In genomic region chr1:42013881-42014470, GRCh38 we compare ENCODE assay signal across 14 cellular contexts.
DNase-seq lines count a peak whose midpoint lies in the region; ATAC-seq and FAIRE-seq lines count a peak whose summit lies in the region.
"Had no signal": no experiment of that assay in that cellular context is flagged by ENCODE, and none has a peak within 500 bp of the region (broad histone marks: within the 10 kb centered on the region; RNA-seq: fewer than 3 reads in every experiment).

No MANE protein-coding gene starts in this region.

- H3K9me3 Mint-ChIP-seq in CD4-positive, CD25-positive, alpha-beta regulatory T cell: peaks cover 0 to 3% (median 0%) of the 10 kb centered on the region in 7 donors
- peaks cover 9% of the 10 kb centered on the region for H3K9me3 Mint-ChIP-seq in activated naive CD8-positive, alpha-beta T cell treated with anti-CD3 and anti-CD28 coated beads, Interleukin-2, amount 50 U/mL, for 24 hours
- H3K9me3 Mint-ChIP-seq: dendritic cell treated with granulocyte-macrophage colony-stimulating factor and Interleukin-4, amounts not matched to agents 40 ng/mL and 50 ng/mL, for 4 days; stimulated activated memory B cell treated with anti-CD40 and anti-IgM and Interleukin-4, amounts not matched to agents 10 μg/mL and 1 μg/mL and 100 μg/mL, for 72 hours had no signal

- H3K4me3 ChIP-seq in CD4-positive, CD25-positive, alpha-beta regulatory T cell (ENCODE audit: low read depth, low read length): no peak overlapping the region
- H3K4me3 ChIP-seq in HAP-1: no peak overlapping the region

- peak; percentile 59 for FAIRE-seq in GM19239 (lab: Jason Lieb, UNC)

- peaks cover 0 to 53% (median 26%) of the 10 kb centered on the region in 4 donors for H3K4me1 Mint-ChIP-seq in CD4-positive, CD25-positive, alpha-beta regulatory T cell
- peaks cover 34% of the 10 kb centered on the region for H3K4me1 Mint-ChIP-seq in activated naive CD8-positive, alpha-beta T cell treated with anti-CD3 and anti-CD28 coated beads, Interleukin-2, amount 50 U/mL, for 24 hours

- no peaks in the 10 kb centered on the region for H3K36me3 ChIP-seq in CD4-positive, CD25-positive, alpha-beta regulatory T cell (ENCODE audit: control insufficient read depth, insufficient read depth, low read length)
- H3K36me3 ChIP-seq in HAP-1 (replicated peaks): no peaks in the 10 kb centered on the region

- peak overlapping the region in 2 of 3 donors; percentile 23 to 64 for H3K27ac Mint-ChIP-seq in CD4-positive, CD25-positive, alpha-beta regulatory T cell
- H3K27ac Mint-ChIP-seq in activated naive CD8-positive, alpha-beta T cell treated with anti-CD3 and anti-CD28 coated beads, Interleukin-2, amount 50 U/mL, for 24 hours: peak overlapping the region; percentile 5
- H3K27ac Mint-ChIP-seq: dendritic cell treated with granulocyte-macrophage colony-stimulating factor and Interleukin-4, amounts not matched to agents 40 ng/mL and 50 ng/mL, for 4 days; nephron; stimulated activated memory B cell treated with anti-CD40 and anti-IgM and Interleukin-4, amounts not matched to agents 10 μg/mL and 1 μg/mL and 100 μg/mL, for 72 hours had no signal

- no peaks in the 10 kb centered on the region for H3K4me1 ChIP-seq in CD4-positive, CD25-positive, alpha-beta regulatory T cell (ENCODE audit: control insufficient read depth, insufficient read depth, low read length, poor library complexity, severe bottlenecking)
- H3K4me1 ChIP-seq in HAP-1: no peaks in the 10 kb centered on the region

- in situ Hi-C loops in HAP-1 (cut with MboI; ENCODE audit: low sequenced_read_pairs): no loop called here

- ATAC-seq in CD4-positive, CD25-positive, alpha-beta regulatory T cell (ENCODE audit: low read depth in 2 of 2): no peak
- ATAC-seq in activated naive CD8-positive, alpha-beta T cell treated with anti-CD3 and anti-CD28 coated beads, Interleukin-2, amount 50 U/mL, for 24 hours: no peak
- ATAC-seq in HG03135 (IDR thresholded peaks at IDR 0.05; ENCODE audit: unreplicated experiment): no peak
- ATAC-seq: stimulated activated memory B cell treated with anti-CD40 and anti-IgM and Interleukin-4, amounts not matched to agents 10 μg/mL and 1 μg/mL and 100 μg/mL, for 72 hours had no signal

- no peaks in the 10 kb centered on the region for H3K27me3 ChIP-seq in CD4-positive, CD25-positive, alpha-beta regulatory T cell (ENCODE audit: control insufficient read depth, insufficient read depth, low read length)
- peaks cover 6% of the 10 kb centered on the region; the same call in 1 of the 2 replicates for H3K27me3 ChIP-seq in HAP-1 (ENCODE audit: low read depth)

- peak overlapping the region in 2 of 4 donors; percentile 18 to 50 for H3K4me3 Mint-ChIP-seq in CD4-positive, CD25-positive, alpha-beta regulatory T cell
- H3K4me3 Mint-ChIP-seq in activated naive CD8-positive, alpha-beta T cell treated with anti-CD3 and anti-CD28 coated beads, Interleukin-2, amount 50 U/mL, for 24 hours: peak overlapping the region; percentile 52
- H3K4me3 Mint-ChIP-seq: dendritic cell treated with granulocyte-macrophage colony-stimulating factor and Interleukin-4, amounts not matched to agents 40 ng/mL and 50 ng/mL, for 4 days; nephron; stimulated activated memory B cell treated with anti-CD40 and anti-IgM and Interleukin-4, amounts not matched to agents 10 μg/mL and 1 μg/mL and 100 μg/mL, for 72 hours had no signal

- H3K27me3 Mint-ChIP-seq in CD4-positive, CD25-positive, alpha-beta regulatory T cell: peaks cover 7% of the 10 kb centered on the region
- no peaks in the 10 kb centered on the region for H3K27me3 Mint-ChIP-seq in activated naive CD8-positive, alpha-beta T cell treated with anti-CD3 and anti-CD28 coated beads, Interleukin-2, amount 50 U/mL, for 24 hours

- H3K36me3 Mint-ChIP-seq in CD4-positive, CD25-positive, alpha-beta regulatory T cell: no peaks in the 10 kb centered on the region
- no peaks in the 10 kb centered on the region for H3K36me3 Mint-ChIP-seq in activated naive CD8-positive, alpha-beta T cell treated with anti-CD3 and anti-CD28 coated beads, Interleukin-2, amount 50 U/mL, for 24 hours (ENCODE audit: low read depth)
- H3K36me3 Mint-ChIP-seq: stimulated activated memory B cell treated with anti-CD40 and anti-IgM and Interleukin-4, amounts not matched to agents 10 μg/mL and 1 μg/mL and 100 μg/mL, for 72 hours had no signal

- no peak overlapping the region for H3K27ac ChIP-seq in CD4-positive, CD25-positive, alpha-beta regulatory T cell (ENCODE audit: insufficient read depth, low read length, poor library complexity, severe bottlenecking)

- no peak for DNase-seq in CD4-positive, CD25-positive, alpha-beta regulatory T cell
- DNase-seq in GM19239 (ENCODE audit: insufficient read length, low spot score) (no peak), myocyte (ENCODE audit: low read depth) (peak; percentile 9), HAP-1 (ENCODE audit: low spot score in 2 of 2) (no peak), GM19240 (ENCODE audit: insufficient read length, low spot score) (no peak), NCI-H226 (no peak)
- no peak for DNase-seq in activated naive CD8-positive, alpha-beta T cell treated with anti-CD3 and anti-CD28 coated beads, Interleukin-2, amount 50 U/mL, for 24 hours
- DNase-seq: GF-D8, GOT3, NCI-H526 had no signal

- H3K9me3 ChIP-seq in CD4-positive, CD25-positive, alpha-beta regulatory T cell (ENCODE audit: control insufficient read depth in 2 of 2, low read length in 2 of 2): no peaks in the 10 kb centered on the region
- H3K9me3 ChIP-seq in HAP-1: no peaks in the 10 kb centered on the region
